10 cellular contexts compared by ENCODE assay signal in genomic region chr4:80592950-80593349, GRCh38.
DNase-seq lines count a peak whose midpoint lies in the region; ATAC-seq and TF ChIP-seq lines count a peak whose summit lies in the region.
"Had no signal": no experiment of that assay in that cellular context is flagged by ENCODE, and none has a peak within 500 bp of the region (broad histone marks: within the 10 kb centered on the region; RNA-seq: fewer than 3 reads in every experiment).

No MANE protein-coding gene starts in this region.

- H3K36me3 Mint-ChIP-seq in glutamatergic neuron (ENCODE audit: unreplicated experiment), result no peaks in the 10 kb centered on the region

- ATAC-seq in GM18498 (IDR thresholded peaks at IDR 0.05; ENCODE audit: unreplicated experiment) (peak; percentile 89), GM21723 (IDR thresholded peaks at IDR 0.05; ENCODE audit: unreplicated experiment) (peak; percentile 77), HG03045 (IDR thresholded peaks at IDR 0.05; ENCODE audit: unreplicated experiment) (no peak)

- H3K4me3 Mint-ChIP-seq in glutamatergic neuron (ENCODE audit: unreplicated experiment), result no peak overlapping the region

- H3K4me1 Mint-ChIP-seq in glutamatergic neuron (ENCODE audit: low read depth, unreplicated experiment), result no peaks in the 10 kb centered on the region

- H3K9me3 Mint-ChIP-seq in glutamatergic neuron (ENCODE audit: unreplicated experiment), result peaks cover 1% of the 10 kb centered on the region

- H3K27me3 Mint-ChIP-seq in glutamatergic neuron (ENCODE audit: unreplicated experiment), result no peaks in the 10 kb centered on the region

- DNase-seq in LNCaP clone FGC (ENCODE audit: low read depth), result no peak
- DNase-seq in glutamatergic neuron, result no peak
- DNase-seq in NCI-H524 treated with DMSO at 0.1 percent for 48 hours (lab: John Stamatoyannopoulos, UW), result no peak
- no peak for DNase-seq in T-helper 9 cell
- DNase-seq in activated CD8-positive, alpha-beta memory T cell treated with anti-CD3 and anti-CD28 coated beads, Interleukin-2, amount 50 U/mL, for 48 hours, result no peak
- DNase-seq: cortex of kidney, NCI-H1436 had no signal

- TF ChIP-seq CTCF in LNCaP clone FGC (IDR thresholded peaks at IDR 0.05; ENCODE audit: control insufficient read depth, extremely low read depth, insufficient read depth) (peak; percentile 19; the same call in 1 of the 2 replicates), glutamatergic neuron (IDR thresholded peaks at IDR 0.05; ENCODE audit: partially characterized antibody, unreplicated experiment) (peak; percentile 31)

- no peak overlapping the region for H3K27ac Mint-ChIP-seq in glutamatergic neuron (ENCODE audit: unreplicated experiment)

- no peak overlapping the region for H3K4me3 ChIP-seq in LNCaP clone FGC (ENCODE audit: low read depth, low read length)
